In the genomic region with DNA sequence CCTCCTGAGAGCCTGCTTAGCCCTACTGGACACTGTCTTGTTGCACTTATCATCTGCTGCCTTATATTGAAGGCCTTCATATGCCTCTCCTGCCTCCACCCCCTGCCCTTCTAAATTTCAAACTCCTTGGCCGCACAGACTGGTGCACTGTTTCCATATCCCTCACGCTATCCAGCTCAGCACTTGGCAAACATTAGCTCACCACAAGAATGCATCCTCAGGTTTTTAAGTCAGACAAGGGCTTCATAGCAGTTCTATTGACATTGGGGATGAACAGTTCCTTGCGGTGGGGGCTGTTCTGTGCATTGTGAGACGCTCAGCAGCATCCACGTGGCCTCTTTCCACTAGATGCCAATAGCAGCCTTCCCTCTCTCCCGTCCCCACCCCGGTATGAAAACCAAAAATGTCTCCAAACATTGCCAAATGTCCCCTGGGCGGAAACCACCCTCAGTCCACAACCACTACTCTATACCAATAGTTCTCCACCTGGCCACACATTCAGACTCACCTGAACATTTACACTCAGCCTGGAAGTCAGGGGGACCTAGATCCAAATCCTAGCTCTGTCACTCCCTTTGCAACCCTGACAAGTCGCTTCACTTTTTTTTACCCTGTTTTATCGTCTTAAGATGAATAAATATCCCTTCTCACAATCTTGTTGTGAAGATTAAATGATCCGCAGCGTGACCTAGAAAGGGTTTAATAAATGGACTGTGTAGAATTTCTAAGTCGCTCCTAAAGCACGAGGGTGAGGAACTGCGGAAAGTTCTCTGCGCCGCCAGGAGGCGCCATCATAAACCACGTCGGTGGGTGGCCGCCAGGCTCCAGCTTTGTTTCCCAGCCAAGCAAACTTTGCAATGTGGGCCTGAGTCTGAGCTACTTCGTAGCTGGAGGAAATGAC, we compare ENCODE assay signal across 8 cellular contexts. TPM values are rescaled to one million over a fixed set of nuclear protein-coding genes. Genes with fewer than 3 reads are reported as not detected.
DNase-seq lines count a peak whose midpoint lies in the region; ATAC-seq, FAIRE-seq and TF ChIP-seq lines count a peak whose summit lies in the region.

No MANE protein-coding gene starts in this region.

- H3K36me3 Mint-ChIP-seq in astrocyte (ENCODE audit: low read depth, unreplicated experiment) = peaks cover 2% of the 10 kb centered on the region

- H2AFZ ChIP-seq in SU-DHL-6 (ENCODE audit: low read depth, low read length, severe bottlenecking) (no peak overlapping the region), astrocyte (ENCODE audit: low read depth, low read length) (no peak overlapping the region)

- TF ChIP-seq CTCF in SU-DHL-6 (IDR thresholded peaks at IDR 0.05; ENCODE audit: insufficient read depth, low read length, poor library complexity, severe bottlenecking) (peak; percentile 89), astrocyte (IDR thresholded peaks at IDR 0.05; ENCODE audit: insufficient read depth, low read depth, low read length) (peak; percentile 49)

- H3K9me3 Mint-ChIP-seq in astrocyte (ENCODE audit: unreplicated experiment) = no peaks in the 10 kb centered on the region

- CTCF ChIA-PET in HEK293T (lab: Yijun Ruan, JAX) = interaction anchor here (0.5 to 2.5 kb wide), 18 partner anchors 8 to 145 kb away, joined by 3 to 12 read pairs (median 4); no protein-coding TSS in a partner anchor

- POLR2A ChIA-PET in HEK293T (lab: Yijun Ruan, JAX) = no interaction called here

- no peak overlapping the region for H3K4me3 Mint-ChIP-seq in astrocyte (ENCODE audit: unreplicated experiment)

- H3K27ac ChIP-seq in SU-DHL-6 (ENCODE audit: low read depth, low read length) (no peak overlapping the region), astrocyte (ENCODE audit: low read depth, low read length) (no peak overlapping the region)

- no peak for FAIRE-seq in astrocyte (lab: Jason Lieb, UNC)

- H3F3A ChIP-seq in SU-DHL-6 (ENCODE audit: insufficient read depth) = no peaks in the 10 kb centered on the region

- H3K9ac ChIP-seq in SU-DHL-6 (ENCODE audit: low read length) (no peak overlapping the region), astrocyte (ENCODE audit: low read length) (no peak overlapping the region)

- H3K9me3 ChIP-seq in SU-DHL-6 (ENCODE audit: insufficient read depth, low read length) (no peaks in the 10 kb centered on the region), astrocyte (ENCODE audit: insufficient read depth, low read depth, low read length) (no peaks in the 10 kb centered on the region)

- peaks cover 50% of the 10 kb centered on the region for H3K27me3 Mint-ChIP-seq in astrocyte (ENCODE audit: low read depth, unreplicated experiment)

- peaks cover 10% of the 10 kb centered on the region for H3K4me1 Mint-ChIP-seq in astrocyte (ENCODE audit: low read depth, unreplicated experiment)

- H3K27me3 ChIP-seq in SU-DHL-6 (ENCODE audit: low read length) (no peaks in the 10 kb centered on the region), astrocyte (ENCODE audit: insufficient read depth, low read length) (no peaks in the 10 kb centered on the region)

- H3K27ac Mint-ChIP-seq in astrocyte (ENCODE audit: unreplicated experiment) = no peak overlapping the region

- no peaks in the 10 kb centered on the region for H3K9me2 ChIP-seq in SU-DHL-6 (replicated peaks; ENCODE audit: insufficient read depth, low read length)

- no peak overlapping the region for H3K4me2 ChIP-seq in SU-DHL-6 (ENCODE audit: low read depth, low read length, poor library complexity, severe bottlenecking)
- no peak overlapping the region for H3K4me2 ChIP-seq in astrocyte (ENCODE audit: low read length)

- peaks cover 2% of the 10 kb centered on the region for H3K4me1 ChIP-seq in astrocyte (ENCODE audit: insufficient read depth, low read length)

- H3K36me3 ChIP-seq in SU-DHL-6 (ENCODE audit: low read length) (no peaks in the 10 kb centered on the region), astrocyte (ENCODE audit: insufficient read depth, low read length) (no peaks in the 10 kb centered on the region)

- no peaks in the 10 kb centered on the region for H3K79me2 ChIP-seq in SU-DHL-6 (ENCODE audit: insufficient read depth, low read length)
- no peaks in the 10 kb centered on the region for H3K79me2 ChIP-seq in astrocyte (ENCODE audit: insufficient read depth, low read length)

- ATAC-seq in HG02840 (IDR thresholded peaks at IDR 0.05; ENCODE audit: low FRiP score, unreplicated experiment) = no peak

- H3K4me3 ChIP-seq in SU-DHL-6 (ENCODE audit: insufficient read depth, low read length, poor library complexity, severe bottlenecking) (no peak overlapping the region), astrocyte (ENCODE audit: insufficient read depth, low read depth, low read length) (no peak overlapping the region)

- H4K20me1 ChIP-seq in SU-DHL-6 (ENCODE audit: low read depth, low read length) = no peaks in the 10 kb centered on the region
- no peaks in the 10 kb centered on the region for H4K20me1 ChIP-seq in astrocyte (ENCODE audit: insufficient read depth, low read length)

- DNase-seq in CD1c-positive myeloid dendritic cell (ENCODE audit: extremely low spot score) (peak; percentile 76), HEK293T (ENCODE audit: extremely low spot score) (peak; percentile 72), astrocyte (ENCODE audit: low read depth) (peak; percentile 60), iPS-NIHi7 (ENCODE audit: extremely low spot score) (peak; percentile 84), NCI-H1694 treated with DMSO at 0.1 percent for 48 hours (lab: John Stamatoyannopoulos, UW) (no peak)
- peak; percentile 6 to 17 (median 16) for DNase-seq in stimulated activated CD4-positive, alpha-beta T cell treated with anti-CD3 and anti-CD28 coated beads, TNF-alpha, amount 100 ng/mL, for 4 hours (ENCODE audit: low read depth in 3 of 3)

TF ChIP-seq in HEK293T, 16 proteins besides CTCF, POLR2A, EP300 and RAD21:
- TF ChIP-seq FOXK2 (IDR thresholded peaks at IDR 0.05) = no peak
- no peak for TF ChIP-seq HDGF (IDR thresholded peaks at IDR 0.05; ENCODE audit: borderline replicate concordance)
- TF ChIP-seq CTBP1 (IDR thresholded peaks at IDR 0.05; ENCODE audit: borderline replicate concordance) = no peak
- no peak for TF ChIP-seq SUZ12 (IDR thresholded peaks at IDR 0.05)

RNA-seq across cellular contexts. Expression of gene CEACAM3, which starts 3.6 kb away (rescaled TPM):
- not detected in 2 replicates for total RNA-seq in astrocyte

RNA-seq across cellular contexts. Expression of gene CEACAM6, which starts 37.4 kb away (rescaled TPM):
- not detected in 2 replicates for total RNA-seq in astrocyte

RNA-seq across cellular contexts. Expression of gene LYPD4, which starts 51.7 kb away (rescaled TPM):
- not detected in 2 replicates for total RNA-seq in astrocyte

RNA-seq across cellular contexts. Expression of gene DMRTC2, which starts 52.1 kb away (rescaled TPM):
- not detected in 2 replicates for total RNA-seq in astrocyte
